In the genomic region with DNA sequence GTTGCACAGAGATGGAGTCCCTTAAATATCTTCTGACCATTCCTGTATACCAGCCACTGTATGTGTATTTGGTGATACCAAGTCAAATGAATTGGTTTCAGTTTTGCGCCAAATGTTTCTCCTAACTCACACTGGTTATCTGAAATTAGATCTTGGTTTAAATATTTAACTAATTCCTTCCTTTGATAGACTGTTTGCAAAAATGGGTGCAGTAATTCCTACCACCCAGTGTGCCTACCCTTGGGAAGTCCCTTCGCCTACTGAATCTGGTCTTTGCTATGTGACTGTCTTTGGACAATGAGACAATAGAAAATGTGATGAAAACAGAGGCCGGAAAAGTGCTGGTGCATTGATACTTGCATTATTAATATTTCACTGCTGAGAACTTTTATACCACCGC, we compare ENCODE assay signal across 38 cellular contexts. TPM values are rescaled to one million over a fixed set of nuclear protein-coding genes. Genes with fewer than 3 reads are reported as not detected.
"Had no signal": no experiment of that assay in that cellular context is flagged by ENCODE, and none has a peak within 500 bp of the region (broad histone marks: within the 10 kb centered on the region; RNA-seq: fewer than 3 reads in every experiment).

No MANE protein-coding gene starts in this region.

- H3K9me3 ChIP-seq: MG63 had no signal

- DNase-seq: Karpas-422, Kasumi-1, MG63, MM.1S, NCI-H1048, NCI-H1092, NCI-H1092 treated with DMSO at 0.1 percent for 48 hours, NCI-H1105, NCI-H1105 treated with DMSO at 0.1 percent for 48 hours, NCI-H1417, NCI-H1417 treated with DMSO at 0.1 percent for 48 hours, NCI-H1436, NCI-H1436 treated with DMSO at 0.1 percent for 48 hours, NCI-H146, NCI-H1694, NCI-H1694 treated with DMSO at 0.1 percent for 48 hours, NCI-H187, NCI-H187 treated with DMSO at 0.1 percent for 48 hours, NCI-H1930, NCI-H2029, NCI-H2029 treated with DMSO at 0.1 percent for 48 hours, NCI-H2081, NCI-H2081 treated with DMSO at 0.1 percent for 48 hours, NCI-H2107, NCI-H2171, NCI-H2171 treated with DMSO at 0.1 percent for 48 hours, NCI-H2227 treated with DMSO at 0.1 percent for 48 hours, NCI-H226, NCI-H345, NCI-H446, NCI-H446 treated with DMSO at 0.1 percent for 48 hours, NCI-H510A, NCI-H510A treated with DMSO at 0.1 percent for 48 hours had no signal

- H3K27ac ChIP-seq: KMS-11 had no signal

- H3K36me3 ChIP-seq: MG63 had no signal

- H3K4me3 ChIP-seq: MG63 had no signal

RNA-seq across cellular contexts. Expression of gene CCL23, which starts 6.7 kb away (rescaled TPM):
- total RNA-seq: LHCN-M2, M059J, MCF 10A, NCI-H460 had no signal

RNA-seq across cellular contexts. Expression of gene CCL15, which starts 23.1 kb away (rescaled TPM):
- total RNA-seq: LHCN-M2, M059J, MCF 10A, NCI-H460 had no signal

RNA-seq across cellular contexts. Expression of gene CCL14, which starts 37.9 kb away (rescaled TPM):
- total RNA-seq: LHCN-M2, M059J, MCF 10A, NCI-H460 had no signal

RNA-seq across cellular contexts. Expression of gene CCL18, which starts 39.6 kb away (rescaled TPM):
- total RNA-seq: LHCN-M2, M059J, MCF 10A, NCI-H460 had no signal

RNA-seq across cellular contexts. Expression of gene CCL16, which starts 43.1 kb away (rescaled TPM):
- total RNA-seq: LHCN-M2, M059J, MCF 10A, NCI-H460 had no signal
